Comparison of ENCODE assay signal across 8 cellular contexts in genomic region chrX:129823115-129823514, GRCh38. TPM values are rescaled to one million over a fixed set of nuclear protein-coding genes. Genes with fewer than 3 reads are reported as not detected.
DNase-seq lines count a peak whose midpoint lies in the region; ATAC-seq, FAIRE-seq and TF ChIP-seq lines count a peak whose summit lies in the region.

No MANE protein-coding gene starts in this region.

- H3K36me3 Mint-ChIP-seq in neural progenitor cell: peaks cover 37% of the 10 kb centered on the region

- H3K27me3 ChIP-seq in Karpas-422 (ENCODE audit: low read length): no peaks in the 10 kb centered on the region
- no peaks in the 10 kb centered on the region for H3K27me3 ChIP-seq in neural progenitor cell

- peaks cover 5% of the 10 kb centered on the region for H3K4me1 Mint-ChIP-seq in neural progenitor cell

- TF ChIP-seq CTCF in AG09309 (IDR thresholded peaks at IDR 0.05; ENCODE audit: control insufficient read depth, insufficient read depth, low read depth, low read length, missing control alignments) (peak; percentile 60), GM12875 (IDR thresholded peaks at IDR 0.05; ENCODE audit: borderline replicate concordance, insufficient read depth, low read depth, low read length) (peak; percentile 62), neural progenitor cell (IDR thresholded peaks at IDR 0.05) (peak; percentile 58)

- no peak overlapping the region for H3K27ac ChIP-seq in Karpas-422 (ENCODE audit: low read length)
- H3K27ac ChIP-seq in neural progenitor cell: no peak overlapping the region

- no peaks in the 10 kb centered on the region for H3K9me3 Mint-ChIP-seq in neural progenitor cell

- no peak overlapping the region for H3K4me3 ChIP-seq in AG09309 (ENCODE audit: control insufficient read depth, low read depth, low read length)
- H3K4me3 ChIP-seq in GM12875 (ENCODE audit: low read depth, low read length): no peak overlapping the region
- no peak overlapping the region for H3K4me3 ChIP-seq in Karpas-422 (ENCODE audit: low read length)
- H3K4me3 ChIP-seq in neural progenitor cell: no peak overlapping the region

- H3K9me3 ChIP-seq in Karpas-422 (ENCODE audit: low read length): no peaks in the 10 kb centered on the region
- peaks cover 7% of the 10 kb centered on the region for H3K9me3 ChIP-seq in neural progenitor cell (ENCODE audit: low read depth)

- peak; percentile 74 for FAIRE-seq in TTC549 (lab: Jason Lieb, UNC)

- no peaks in the 10 kb centered on the region for H3F3A ChIP-seq in neural progenitor cell (ENCODE audit: low read depth)

- no peak overlapping the region for H3K27ac Mint-ChIP-seq in neural progenitor cell

- H2AFZ ChIP-seq in Karpas-422 (ENCODE audit: low read length) (no peak overlapping the region), neural progenitor cell (replicated peaks) (no peak overlapping the region)

- peaks cover 2% of the 10 kb centered on the region for H3K27me3 Mint-ChIP-seq in neural progenitor cell (ENCODE audit: insufficient read depth, low read depth)

- no peaks in the 10 kb centered on the region for H3K79me2 ChIP-seq in Karpas-422 (ENCODE audit: low read length)
- no peaks in the 10 kb centered on the region for H3K79me2 ChIP-seq in neural progenitor cell (ENCODE audit: low read depth)

- peaks cover 2% of the 10 kb centered on the region; the same call in 1 of the 2 replicates for H3K4me1 ChIP-seq in Karpas-422 (ENCODE audit: low read length)
- H3K4me1 ChIP-seq in neural progenitor cell: no peaks in the 10 kb centered on the region

- H4K20me1 ChIP-seq in Karpas-422 (ENCODE audit: insufficient read depth, low read depth, low read length): no peaks in the 10 kb centered on the region
- H4K20me1 ChIP-seq in neural progenitor cell (ENCODE audit: low read depth): no peaks in the 10 kb centered on the region

- H3K4me3 Mint-ChIP-seq in neural progenitor cell: no peak overlapping the region

- H3K9me2 ChIP-seq in Karpas-422 (replicated peaks; ENCODE audit: insufficient read depth, low read length): no peaks in the 10 kb centered on the region

- H3K9ac ChIP-seq in Karpas-422 (ENCODE audit: low read length): no peak overlapping the region
- H3K9ac ChIP-seq in neural progenitor cell: no peak overlapping the region

- H3K4me2 ChIP-seq in Karpas-422 (ENCODE audit: low read depth, low read length, poor library complexity, severe bottlenecking): no peak overlapping the region
- no peak overlapping the region for H3K4me2 ChIP-seq in neural progenitor cell

- DNase-seq in AG09309 (ENCODE audit: low read depth) (no peak), Karpas-422 (peak; percentile 84), dermis blood vessel endothelial cell (peak; percentile 70), neural progenitor cell (ENCODE audit: low spot score) (peak; percentile 52), foreskin melanocyte (no peak)

- no peak for ATAC-seq in GM21515 (IDR thresholded peaks at IDR 0.05; ENCODE audit: unreplicated experiment)

- H3K36me3 ChIP-seq in Karpas-422 (ENCODE audit: insufficient read depth, low read length) (peaks cover 6% of the 10 kb centered on the region; the same call in 1 of the 2 replicates), neural progenitor cell (no peaks in the 10 kb centered on the region)

RNA-seq across cellular contexts. Expression of gene ZDHHC9, which starts 20.6 kb away (rescaled TPM):
- 15.2 and 18.4 TPM in 2 replicates for total RNA-seq in Karpas-422 (2014; rRNA removed; shearing (Covaris generic); ENCODE audit: low replicate concordance)
- total RNA-seq in dermis blood vessel endothelial cell (22.1 and 23.5 TPM in 2 replicates), neural progenitor cell (ENCODE audit: low replicate concordance) (33.1 and 34.2 TPM in 2 replicates)

RNA-seq across cellular contexts. Expression of gene SASH3, which starts 43.4 kb away (rescaled TPM):
- total RNA-seq in Karpas-422 (2014; rRNA removed; shearing (Covaris generic); ENCODE audit: low replicate concordance): 63.0 and 103 TPM in 2 replicates
- not detected in 2 replicates for total RNA-seq in dermis blood vessel endothelial cell
- not detected in 2 replicates for total RNA-seq in neural progenitor cell (ENCODE audit: low replicate concordance)

Comparison
In these comparisons a context has a peak if more than half of its experiments do, and no peak if none do; other contexts are left out.
1. DNase-seq: peak in Karpas-422 (single experiment), dermis blood vessel endothelial cell (single experiment) and neural progenitor cell (single experiment); none in AG09309 (single experiment) and foreskin melanocyte (single experiment).
2. RNA of gene SASH3, which starts 43.4 kb away (total RNA-seq): 63.0 to 103 TPM in Karpas-422; not detected in dermis blood vessel endothelial cell and not detected in neural progenitor cell; every median in the first group is over 10 times any median in the second.
3. Peak in every context shown above with its lines, with median percentiles within 50 percentile points of each other: CTCF ChIP-seq.